Comparison of ENCODE assay signal across 17 cellular contexts in the genomic region with DNA sequence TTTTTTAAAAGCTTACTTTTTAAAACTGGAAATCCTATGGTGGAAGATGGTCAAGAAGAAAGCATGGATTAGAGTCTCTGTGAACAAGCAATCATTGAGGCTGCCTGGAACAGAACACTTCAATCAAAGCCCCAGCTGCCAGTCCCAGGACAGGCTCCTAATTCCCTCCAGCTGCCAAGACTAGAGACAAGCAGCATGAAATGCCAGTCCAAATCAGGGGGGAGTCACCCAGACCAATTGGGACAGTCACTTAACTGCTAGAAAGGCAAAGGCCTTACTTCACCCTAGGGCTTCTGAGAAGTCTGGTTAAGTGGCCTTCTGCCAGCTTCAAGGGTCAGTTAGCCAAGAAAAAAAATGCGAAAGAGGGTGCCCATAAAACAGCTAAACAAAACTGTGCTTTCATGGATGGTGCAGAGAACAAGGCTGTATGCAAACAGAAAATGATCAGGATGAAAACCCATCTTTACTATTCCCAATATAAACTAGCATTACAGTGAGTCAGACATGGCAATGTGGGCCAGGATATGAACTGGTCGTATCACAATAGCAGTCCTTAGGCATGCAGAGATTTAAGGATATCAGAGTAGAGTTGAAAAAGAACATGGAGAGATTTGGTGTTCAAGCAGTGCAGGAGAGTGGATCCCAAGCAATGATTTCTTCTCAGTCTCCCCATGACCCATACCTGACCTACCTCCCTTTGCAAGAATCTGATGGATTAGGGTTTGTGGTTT. TPM values are rescaled to one million over a fixed set of nuclear protein-coding genes. Genes with fewer than 3 reads are reported as not detected.
A peak's percentile ranks its signal among the peaks of the same experiment; 100 is the strongest.
DNase-seq lines count a peak whose midpoint lies in the region; ATAC-seq and TF ChIP-seq lines count a peak whose summit lies in the region.
"Had no signal": no experiment of that assay in that cellular context is flagged by ENCODE, and none has a peak within 500 bp of the region (broad histone marks: within the 10 kb centered on the region; RNA-seq: fewer than 3 reads in every experiment).

No MANE protein-coding gene starts in this region.

- no peaks in the 10 kb centered on the region for H3K27me3 ChIP-seq in SJCRH30
- no peaks in the 10 kb centered on the region for H3K27me3 ChIP-seq in heart right ventricle
- no peaks in the 10 kb centered on the region for H3K27me3 ChIP-seq in mammary epithelial cell (ENCODE audit: insufficient read depth, low read length)
- H3K27me3 ChIP-seq: spleen, testis had no signal

- DNase-seq in G401 (ENCODE audit: low spot score) (peak; percentile 2), SJCRH30 (peak; percentile 61 to 69), heart right ventricle (peak in 1 of 2 donors; percentile 17), renal cortical epithelial cell (ENCODE audit: low read depth) (peak; percentile 11), mammary epithelial cell (no peak), HuH-7 (ENCODE audit: low spot score) (no peak)
- DNase-seq in stimulated activated naive CD8-positive, alpha-beta T cell treated with anti-CD3 and anti-CD28 coated beads, Interleukin-15, Interleukin-2, amounts not matched to agents 100 U/mL and 50 U/mL, for 24 hours, result no peak
- DNase-seq: activated B cell treated with CpG ODN at 0.5 μM for 24 hours; activated T-cell treated with anti-CD3 and anti-CD28 coated beads, Interleukin-2, amount 50 U/mL, for 4 hours; naive thymus-derived CD8-positive, alpha-beta T cell; NCI-H1417; NCI-H2107; spleen; testis had no signal

- WGBS in heart right ventricle, 2 donors, result 22 to 25% methylated on average over 2 of the region's 2 CpGs
- WGBS in mammary epithelial cell (ENCODE audit: low coverage, missing lambda C conversion rate), result 0% methylated on average over 2 of the region's 2 CpGs

- BruUV-seq in mammary epithelial cell (replicated peaks; lab: Mats Ljungman, UMichigan), result no TSS peak

- H3K4me2 ChIP-seq in mammary epithelial cell (ENCODE audit: insufficient read depth, low read depth, low read length), result no peak overlapping the region
- H3K4me2 ChIP-seq: GM23338 had no signal

- in situ Hi-C loops in G401 (cut with HindIII; ENCODE audit: low sequenced_read_pairs), result no loop called here
- in situ Hi-C loops in mammary epithelial cell (cut with MboI; ENCODE audit: low sequenced_read_pairs in 2 of 2), result no loop called here

- H3K4me3 ChIP-seq in SJCRH30, result no peak overlapping the region
- H3K4me3 ChIP-seq in heart right ventricle, result no peak overlapping the region
- H3K4me3 ChIP-seq in mammary epithelial cell (replicated peaks in 1 of 3; ENCODE audit: insufficient read depth in 1 of 3, low read depth in 2 of 3, low read length in 3 of 3), result no peak overlapping the region
- H3K4me3 ChIP-seq: GM23338, SJSA1, spleen, testis had no signal

- intact Hi-C loops in heart right ventricle (cut with DNase I), result no loop called here
- intact Hi-C loops in mammary epithelial cell (cut with micrococcal nuclease), result no loop called here

- no peak for TF ChIP-seq CTCF in heart right ventricle (IDR thresholded peaks at IDR 0.05)
- no peak for TF ChIP-seq CTCF in mammary epithelial cell (conservative IDR thresholded peaks at IDR 0.05 in 1 of 2, IDR thresholded peaks at IDR 0.05 in 1 of 2; ENCODE audit: extremely low read depth in 1 of 2, insufficient read depth in 1 of 2, low read depth in 1 of 2, low read length in 2 of 2)

- no peaks in the 10 kb centered on the region for H4K20me1 ChIP-seq in mammary epithelial cell (ENCODE audit: insufficient read depth, low read length)

- H3K27ac ChIP-seq in SJCRH30, result peak overlapping the region; percentile 1; the same call in 1 of the 2 replicates
- peak overlapping the region in 3 of 10 donors; percentile 2 to 21 (median 19) for H3K27ac ChIP-seq in heart right ventricle
- H3K27ac ChIP-seq in mammary epithelial cell (ENCODE audit: insufficient read depth, low read depth, low read length), result no peak overlapping the region
- H3K27ac ChIP-seq: SJSA1, spleen, testis had no signal

- H3K4me1 ChIP-seq in SJCRH30 (peaks cover 23% of the 10 kb centered on the region), heart right ventricle (peaks cover 0 to 23% (median 4%) of the 10 kb centered on the region in 9 donors), mammary epithelial cell (ENCODE audit: insufficient read depth, low read length) (no peaks in the 10 kb centered on the region)
- H3K4me1 ChIP-seq: SJSA1, testis had no signal

- H3K36me3 ChIP-seq in SJCRH30 (no peaks in the 10 kb centered on the region), heart right ventricle (no peaks in the 10 kb centered on the region), mammary epithelial cell (ENCODE audit: insufficient read depth, low read length) (no peaks in the 10 kb centered on the region)
- H3K36me3 ChIP-seq: SJSA1, spleen had no signal

- CTCF ChIA-PET in mammary epithelial cell (lab: Charles Lee; ENCODE audit: low non-redundant PET), result no interaction called here

- no peaks in the 10 kb centered on the region for H3K9me3 ChIP-seq in SJCRH30 (replicated peaks)
- no peaks in the 10 kb centered on the region for H3K9me3 ChIP-seq in heart right ventricle
- no peaks in the 10 kb centered on the region for H3K9me3 ChIP-seq in mammary epithelial cell (replicated peaks; ENCODE audit: insufficient read depth, low read length)
- H3K9me3 ChIP-seq: SJSA1, testis had no signal

- no peak overlapping the region for H3K9ac ChIP-seq in mammary epithelial cell (ENCODE audit: insufficient read depth, low read length)

- dilution Hi-C loops in mammary epithelial cell (cut with HindIII; ENCODE audit: low sequenced_read_pairs), result loop anchor here (5.0 kb wide), 1 partner anchor 104 kb away; no protein-coding TSS in a partner anchor

- ATAC-seq in heart right ventricle (peak; percentile 26 to 86 (median 74)), HG02981 (IDR thresholded peaks at IDR 0.05; ENCODE audit: unreplicated experiment) (no peak)
- ATAC-seq in stimulated activated naive CD8-positive, alpha-beta T cell treated with anti-CD3 and anti-CD28 coated beads, Interleukin-15, Interleukin-2, amounts not matched to agents 100 U/mL and 50 U/mL, for 24 hours, result no peak
- ATAC-seq: activated T-cell treated with anti-CD3 and anti-CD28 coated beads, Interleukin-2, amount 50 U/mL, for 4 hours; GM23338; naive thymus-derived CD8-positive, alpha-beta T cell had no signal

- no peaks in the 10 kb centered on the region for H3K79me2 ChIP-seq in mammary epithelial cell (ENCODE audit: insufficient read depth, low read length)

- no peak overlapping the region for H2AFZ ChIP-seq in mammary epithelial cell (ENCODE audit: low read depth, low read length)
- H2AFZ ChIP-seq: GM23338 had no signal

RNA-seq across cellular contexts. Expression of gene MAN1A2, which starts 31.0 kb away (rescaled TPM):
- 14.1 and 15.3 TPM in 2 replicates for total RNA-seq in G401 (2014; rRNA removed; shearing (Covaris generic))
- 68.0 and 74.2 TPM in 2 replicates for total RNA-seq in SJCRH30 (2014; rRNA removed; shearing (Covaris generic))
- total RNA-seq in heart right ventricle, result 10 to 100 TPM; 22.6 to 37.3 (median 26.3) TPM
- 1 to 10 TPM; 5.1 to 6.4 TPM for polyA plus RNA-seq in heart right ventricle
- 27.6 and 44.1 TPM in 2 replicates for total RNA-seq in renal cortical epithelial cell
- total RNA-seq in mammary epithelial cell, result 10 to 100 TPM; 23.8 to 41.5 TPM
- polyA plus RNA-seq in mammary epithelial cell, result 14.4 TPM
- 23.5 TPM for polyA minus RNA-seq in mammary epithelial cell

Comparison
In these comparisons a context has a peak if more than half of its experiments do, and no peak if none do; other contexts are left out.
1. DNase-seq: peak in G401 (single experiment), SJCRH30 (2 of 2) and renal cortical epithelial cell (single experiment); none in mammary epithelial cell (single experiment), HuH-7 (single experiment) and stimulated activated naive CD8-positive, alpha-beta T cell treated with anti-CD3 and anti-CD28 coated beads, Interleukin-15, Interleukin-2, amounts not matched to agents 100 U/mL and 50 U/mL, for 24 hours (single experiment).
2. ATAC-seq: peak in heart right ventricle (8 of 8); none in HG02981 (single experiment) and stimulated activated naive CD8-positive, alpha-beta T cell treated with anti-CD3 and anti-CD28 coated beads, Interleukin-15, Interleukin-2, amounts not matched to agents 100 U/mL and 50 U/mL, for 24 hours (single experiment).